Comparison of ENCODE assay signal across 1 cellular context in genomic region chr17:1597861-1598342, GRCh38.
TF ChIP-seq lines count a peak whose summit lies in the region.

No MANE protein-coding gene starts in this region.

TF ChIP-seq in HepG2, 621 proteins besides CTCF, POLR2A, EP300 and RAD21 (continued from another document and continues in another):
- TF ChIP-seq RARA (CRISPR knock-in tag; IDR thresholded peaks at IDR 0.05) (peak; percentile 89), ZKSCAN8 (CRISPR knock-in tag; IDR thresholded peaks at IDR 0.05; ENCODE audit: borderline replicate concordance) (no peak; the same call in 1 of the 2 replicates), BHLHE40 (IDR thresholded peaks at IDR 0.05; ENCODE audit: low read length) (peak; percentile 31; the same call in 1 of the 2 replicates), NFIC (IDR thresholded peaks at IDR 0.05; ENCODE audit: low read length) (no peak), MZF1 (CRISPR knock-in tag; IDR thresholded peaks at IDR 0.05; ENCODE audit: borderline replicate concordance) (no peak), PAF1 (CRISPR knock-in tag; IDR thresholded peaks at IDR 0.05) (no peak), PAXIP1 (CRISPR knock-in tag; conservative IDR thresholded peaks at IDR 0.05) (peak; percentile 92), ZFAT (CRISPR knock-in tag; conservative IDR thresholded peaks at IDR 0.05) (no peak), ATF7 (IDR thresholded peaks at IDR 0.05) (no peak), ATF7 (CRISPR knock-in tag; IDR thresholded peaks at IDR 0.05) (no peak), ATRX (CRISPR knock-in tag; IDR thresholded peaks at IDR 0.05; ENCODE audit: borderline replicate concordance) (no peak), ZNF713 (CRISPR knock-in tag; IDR thresholded peaks at IDR 0.05) (no peak), WIZ (CRISPR knock-in tag; IDR thresholded peaks at IDR 0.05) (no peak), ZBTB20 (CRISPR knock-in tag; IDR thresholded peaks at IDR 0.05; ENCODE audit: borderline replicate concordance, low read depth) (peak; percentile 63; the same call in 1 of the 2 replicates), ZNF644 (CRISPR knock-in tag; IDR thresholded peaks at IDR 0.05; ENCODE audit: low read depth) (no peak; the same call in 1 of the 2 replicates), ZBTB7A (CRISPR knock-in tag; IDR thresholded peaks at IDR 0.05) (no peak), SOX6 (IDR thresholded peaks at IDR 0.05) (no peak), SOX6 (CRISPR knock-in tag; IDR thresholded peaks at IDR 0.05) (peak; percentile 78), GTF3A (CRISPR knock-in tag; conservative IDR thresholded peaks at IDR 0.05) (no peak), RAD51 (IDR thresholded peaks at IDR 0.05; ENCODE audit: borderline replicate concordance) (no peak), SMC3 (IDR thresholded peaks at IDR 0.05; ENCODE audit: low read length) (no peak), SIN3A (IDR thresholded peaks at IDR 0.05; ENCODE audit: borderline replicate concordance, low read depth, low read length) (no peak), ZSCAN9 (CRISPR knock-in tag; IDR thresholded peaks at IDR 0.05; ENCODE audit: borderline replicate concordance) (peak; percentile 81), ZNF501 (CRISPR knock-in tag; IDR thresholded peaks at IDR 0.05) (peak; percentile 67; the same call in 1 of the 2 replicates), ISX (CRISPR knock-in tag; conservative IDR thresholded peaks at IDR 0.05) (no peak), ARNTL (CRISPR knock-in tag; IDR thresholded peaks at IDR 0.05) (peak; percentile 65; the same call in 1 of the 2 replicates), TCF7 (IDR thresholded peaks at IDR 0.05; ENCODE audit: low read depth) (peak; percentile 67), ZFY (CRISPR knock-in tag; IDR thresholded peaks at IDR 0.05) (no peak; the same call in 1 of the 2 replicates), ZNF720 (CRISPR knock-in tag; IDR thresholded peaks at IDR 0.05) (no peak), TGIF2 (CRISPR knock-in tag; IDR thresholded peaks at IDR 0.05) (0 out of 2 replicates have a peak, but pooled peaks have one; percentile 14), ZFX (CRISPR knock-in tag; IDR thresholded peaks at IDR 0.05; ENCODE audit: low read depth) (peak; percentile 59; the same call in 1 of the 2 replicates), PAWR (CRISPR knock-in tag; IDR thresholded peaks at IDR 0.05; ENCODE audit: borderline replicate concordance) (no peak), RXRA (CRISPR knock-in tag; IDR thresholded peaks at IDR 0.05) (no peak; the same call in 1 of the 2 replicates)
- TF ChIP-seq, protein P1, sequence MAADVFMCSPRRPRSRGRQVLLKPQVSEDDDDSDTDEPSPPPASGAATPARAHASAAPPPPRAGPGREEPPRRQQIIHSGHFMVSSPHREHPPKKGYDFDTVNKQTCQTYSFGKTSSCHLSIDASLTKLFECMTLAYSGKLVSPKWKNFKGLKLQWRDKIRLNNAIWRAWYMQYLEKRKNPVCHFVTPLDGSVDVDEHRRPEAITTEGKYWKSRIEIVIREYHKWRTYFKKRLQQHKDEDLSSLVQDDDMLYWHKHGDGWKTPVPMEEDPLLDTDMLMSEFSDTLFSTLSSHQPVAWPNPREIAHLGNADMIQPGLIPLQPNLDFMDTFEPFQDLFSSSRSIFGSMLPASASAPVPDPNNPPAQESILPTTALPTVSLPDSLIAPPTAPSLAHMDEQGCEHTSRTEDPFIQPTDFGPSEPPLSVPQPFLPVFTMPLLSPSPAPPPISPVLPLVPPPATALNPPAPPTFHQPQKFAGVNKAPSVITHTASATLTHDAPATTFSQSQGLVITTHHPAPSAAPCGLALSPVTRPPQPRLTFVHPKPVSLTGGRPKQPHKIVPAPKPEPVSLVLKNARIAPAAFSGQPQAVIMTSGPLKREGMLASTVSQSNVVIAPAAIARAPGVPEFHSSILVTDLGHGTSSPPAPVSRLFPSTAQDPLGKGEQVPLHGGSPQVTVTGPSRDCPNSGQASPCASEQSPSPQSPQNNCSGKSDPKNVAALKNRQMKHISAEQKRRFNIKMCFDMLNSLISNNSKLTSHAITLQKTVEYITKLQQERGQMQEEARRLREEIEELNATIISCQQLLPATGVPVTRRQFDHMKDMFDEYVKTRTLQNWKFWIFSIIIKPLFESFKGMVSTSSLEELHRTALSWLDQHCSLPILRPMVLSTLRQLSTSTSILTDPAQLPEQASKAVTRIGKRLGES (CRISPR knock-in tag; IDR thresholded peaks at IDR 0.05; ENCODE audit: borderline replicate concordance): no peak
- TF ChIP-seq, protein P2, sequence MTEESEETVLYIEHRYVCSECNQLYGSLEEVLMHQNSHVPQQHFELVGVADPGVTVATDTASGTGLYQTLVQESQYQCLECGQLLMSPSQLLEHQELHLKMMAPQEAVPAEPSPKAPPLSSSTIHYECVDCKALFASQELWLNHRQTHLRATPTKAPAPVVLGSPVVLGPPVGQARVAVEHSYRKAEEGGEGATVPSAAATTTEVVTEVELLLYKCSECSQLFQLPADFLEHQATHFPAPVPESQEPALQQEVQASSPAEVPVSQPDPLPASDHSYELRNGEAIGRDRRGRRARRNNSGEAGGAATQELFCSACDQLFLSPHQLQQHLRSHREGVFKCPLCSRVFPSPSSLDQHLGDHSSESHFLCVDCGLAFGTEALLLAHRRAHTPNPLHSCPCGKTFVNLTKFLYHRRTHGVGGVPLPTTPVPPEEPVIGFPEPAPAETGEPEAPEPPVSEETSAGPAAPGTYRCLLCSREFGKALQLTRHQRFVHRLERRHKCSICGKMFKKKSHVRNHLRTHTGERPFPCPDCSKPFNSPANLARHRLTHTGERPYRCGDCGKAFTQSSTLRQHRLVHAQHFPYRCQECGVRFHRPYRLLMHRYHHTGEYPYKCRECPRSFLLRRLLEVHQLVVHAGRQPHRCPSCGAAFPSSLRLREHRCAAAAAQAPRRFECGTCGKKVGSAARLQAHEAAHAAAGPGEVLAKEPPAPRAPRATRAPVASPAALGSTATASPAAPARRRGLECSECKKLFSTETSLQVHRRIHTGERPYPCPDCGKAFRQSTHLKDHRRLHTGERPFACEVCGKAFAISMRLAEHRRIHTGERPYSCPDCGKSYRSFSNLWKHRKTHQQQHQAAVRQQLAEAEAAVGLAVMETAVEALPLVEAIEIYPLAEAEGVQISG (CRISPR knock-in tag; IDR thresholded peaks at IDR 0.05): peak; percentile 63
- TF ChIP-seq, protein P3, sequence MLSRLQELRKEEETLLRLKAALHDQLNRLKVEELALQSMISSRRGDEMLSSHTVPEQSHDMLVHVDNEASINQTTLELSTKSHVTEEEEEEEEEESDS (CRISPR knock-in tag; IDR thresholded peaks at IDR 0.05; ENCODE audit: borderline replicate concordance): no peak
- TF ChIP-seq, protein P4, sequence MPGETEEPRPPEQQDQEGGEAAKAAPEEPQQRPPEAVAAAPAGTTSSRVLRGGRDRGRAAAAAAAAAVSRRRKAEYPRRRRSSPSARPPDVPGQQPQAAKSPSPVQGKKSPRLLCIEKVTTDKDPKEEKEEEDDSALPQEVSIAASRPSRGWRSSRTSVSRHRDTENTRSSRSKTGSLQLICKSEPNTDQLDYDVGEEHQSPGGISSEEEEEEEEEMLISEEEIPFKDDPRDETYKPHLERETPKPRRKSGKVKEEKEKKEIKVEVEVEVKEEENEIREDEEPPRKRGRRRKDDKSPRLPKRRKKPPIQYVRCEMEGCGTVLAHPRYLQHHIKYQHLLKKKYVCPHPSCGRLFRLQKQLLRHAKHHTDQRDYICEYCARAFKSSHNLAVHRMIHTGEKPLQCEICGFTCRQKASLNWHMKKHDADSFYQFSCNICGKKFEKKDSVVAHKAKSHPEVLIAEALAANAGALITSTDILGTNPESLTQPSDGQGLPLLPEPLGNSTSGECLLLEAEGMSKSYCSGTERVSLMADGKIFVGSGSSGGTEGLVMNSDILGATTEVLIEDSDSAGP (CRISPR knock-in tag; IDR thresholded peaks at IDR 0.05; ENCODE audit: borderline replicate concordance): peak; percentile 24; the same call in 1 of the 2 replicates
- TF ChIP-seq, protein P5, sequence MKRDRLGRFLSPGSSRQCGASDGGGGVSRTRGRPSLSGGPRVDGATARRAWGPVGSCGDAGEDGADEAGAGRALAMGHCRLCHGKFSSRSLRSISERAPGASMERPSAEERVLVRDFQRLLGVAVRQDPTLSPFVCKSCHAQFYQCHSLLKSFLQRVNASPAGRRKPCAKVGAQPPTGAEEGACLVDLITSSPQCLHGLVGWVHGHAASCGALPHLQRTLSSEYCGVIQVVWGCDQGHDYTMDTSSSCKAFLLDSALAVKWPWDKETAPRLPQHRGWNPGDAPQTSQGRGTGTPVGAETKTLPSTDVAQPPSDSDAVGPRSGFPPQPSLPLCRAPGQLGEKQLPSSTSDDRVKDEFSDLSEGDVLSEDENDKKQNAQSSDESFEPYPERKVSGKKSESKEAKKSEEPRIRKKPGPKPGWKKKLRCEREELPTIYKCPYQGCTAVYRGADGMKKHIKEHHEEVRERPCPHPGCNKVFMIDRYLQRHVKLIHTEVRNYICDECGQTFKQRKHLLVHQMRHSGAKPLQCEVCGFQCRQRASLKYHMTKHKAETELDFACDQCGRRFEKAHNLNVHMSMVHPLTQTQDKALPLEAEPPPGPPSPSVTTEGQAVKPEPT (CRISPR knock-in tag; IDR thresholded peaks at IDR 0.05; ENCODE audit: low read depth): 0 out of 2 replicates have a peak, but pooled peaks have one; percentile 15
- TF ChIP-seq, protein P6, sequence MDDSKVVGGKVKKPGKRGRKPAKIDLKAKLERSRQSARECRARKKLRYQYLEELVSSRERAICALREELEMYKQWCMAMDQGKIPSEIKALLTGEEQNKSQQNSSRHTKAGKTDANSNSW (CRISPR knock-in tag; IDR thresholded peaks at IDR 0.05; ENCODE audit: borderline replicate concordance): no peak
- TF ChIP-seq, protein P7, sequence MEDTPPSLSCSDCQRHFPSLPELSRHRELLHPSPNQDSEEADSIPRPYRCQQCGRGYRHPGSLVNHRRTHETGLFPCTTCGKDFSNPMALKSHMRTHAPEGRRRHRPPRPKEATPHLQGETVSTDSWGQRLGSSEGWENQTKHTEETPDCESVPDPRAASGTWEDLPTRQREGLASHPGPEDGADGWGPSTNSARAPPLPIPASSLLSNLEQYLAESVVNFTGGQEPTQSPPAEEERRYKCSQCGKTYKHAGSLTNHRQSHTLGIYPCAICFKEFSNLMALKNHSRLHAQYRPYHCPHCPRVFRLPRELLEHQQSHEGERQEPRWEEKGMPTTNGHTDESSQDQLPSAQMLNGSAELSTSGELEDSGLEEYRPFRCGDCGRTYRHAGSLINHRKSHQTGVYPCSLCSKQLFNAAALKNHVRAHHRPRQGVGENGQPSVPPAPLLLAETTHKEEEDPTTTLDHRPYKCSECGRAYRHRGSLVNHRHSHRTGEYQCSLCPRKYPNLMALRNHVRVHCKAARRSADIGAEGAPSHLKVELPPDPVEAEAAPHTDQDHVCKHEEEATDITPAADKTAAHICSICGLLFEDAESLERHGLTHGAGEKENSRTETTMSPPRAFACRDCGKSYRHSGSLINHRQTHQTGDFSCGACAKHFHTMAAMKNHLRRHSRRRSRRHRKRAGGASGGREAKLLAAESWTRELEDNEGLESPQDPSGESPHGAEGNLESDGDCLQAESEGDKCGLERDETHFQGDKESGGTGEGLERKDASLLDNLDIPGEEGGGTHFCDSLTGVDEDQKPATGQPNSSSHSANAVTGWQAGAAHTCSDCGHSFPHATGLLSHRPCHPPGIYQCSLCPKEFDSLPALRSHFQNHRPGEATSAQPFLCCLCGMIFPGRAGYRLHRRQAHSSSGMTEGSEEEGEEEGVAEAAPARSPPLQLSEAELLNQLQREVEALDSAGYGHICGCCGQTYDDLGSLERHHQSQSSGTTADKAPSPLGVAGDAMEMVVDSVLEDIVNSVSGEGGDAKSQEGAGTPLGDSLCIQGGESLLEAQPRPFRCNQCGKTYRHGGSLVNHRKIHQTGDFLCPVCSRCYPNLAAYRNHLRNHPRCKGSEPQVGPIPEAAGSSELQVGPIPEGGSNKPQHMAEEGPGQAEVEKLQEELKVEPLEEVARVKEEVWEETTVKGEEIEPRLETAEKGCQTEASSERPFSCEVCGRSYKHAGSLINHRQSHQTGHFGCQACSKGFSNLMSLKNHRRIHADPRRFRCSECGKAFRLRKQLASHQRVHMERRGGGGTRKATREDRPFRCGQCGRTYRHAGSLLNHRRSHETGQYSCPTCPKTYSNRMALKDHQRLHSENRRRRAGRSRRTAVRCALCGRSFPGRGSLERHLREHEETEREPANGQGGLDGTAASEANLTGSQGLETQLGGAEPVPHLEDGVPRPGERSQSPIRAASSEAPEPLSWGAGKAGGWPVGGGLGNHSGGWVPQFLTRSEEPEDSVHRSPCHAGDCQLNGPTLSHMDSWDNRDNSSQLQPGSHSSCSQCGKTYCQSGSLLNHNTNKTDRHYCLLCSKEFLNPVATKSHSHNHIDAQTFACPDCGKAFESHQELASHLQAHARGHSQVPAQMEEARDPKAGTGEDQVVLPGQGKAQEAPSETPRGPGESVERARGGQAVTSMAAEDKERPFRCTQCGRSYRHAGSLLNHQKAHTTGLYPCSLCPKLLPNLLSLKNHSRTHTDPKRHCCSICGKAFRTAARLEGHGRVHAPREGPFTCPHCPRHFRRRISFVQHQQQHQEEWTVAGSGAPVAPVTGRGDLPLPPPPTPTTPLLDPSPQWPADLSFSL (CRISPR knock-in tag; IDR thresholded peaks at IDR 0.05): no peak
- TF ChIP-seq, protein P8, sequence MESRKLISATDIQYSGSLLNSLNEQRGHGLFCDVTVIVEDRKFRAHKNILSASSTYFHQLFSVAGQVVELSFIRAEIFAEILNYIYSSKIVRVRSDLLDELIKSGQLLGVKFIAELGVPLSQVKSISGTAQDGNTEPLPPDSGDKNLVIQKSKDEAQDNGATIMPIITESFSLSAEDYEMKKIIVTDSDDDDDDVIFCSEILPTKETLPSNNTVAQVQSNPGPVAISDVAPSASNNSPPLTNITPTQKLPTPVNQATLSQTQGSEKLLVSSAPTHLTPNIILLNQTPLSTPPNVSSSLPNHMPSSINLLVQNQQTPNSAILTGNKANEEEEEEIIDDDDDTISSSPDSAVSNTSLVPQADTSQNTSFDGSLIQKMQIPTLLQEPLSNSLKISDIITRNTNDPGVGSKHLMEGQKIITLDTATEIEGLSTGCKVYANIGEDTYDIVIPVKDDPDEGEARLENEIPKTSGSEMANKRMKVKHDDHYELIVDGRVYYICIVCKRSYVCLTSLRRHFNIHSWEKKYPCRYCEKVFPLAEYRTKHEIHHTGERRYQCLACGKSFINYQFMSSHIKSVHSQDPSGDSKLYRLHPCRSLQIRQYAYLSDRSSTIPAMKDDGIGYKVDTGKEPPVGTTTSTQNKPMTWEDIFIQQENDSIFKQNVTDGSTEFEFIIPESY (CRISPR knock-in tag; IDR thresholded peaks at IDR 0.05): peak; percentile 77
